ENCODE assay signal across 1 cellular context in genomic region chr9:36401897-36402480, GRCh38.
TF ChIP-seq lines count a peak whose summit lies in the region.

No MANE protein-coding gene starts in this region.

TF ChIP-seq in HepG2, 621 proteins besides CTCF, POLR2A, EP300 and RAD21 (continued from another document and continues in another):
- TF ChIP-seq E2F2 (CRISPR knock-in tag; IDR thresholded peaks at IDR 0.05; ENCODE audit: borderline replicate concordance) = no peak
- peak; percentile 28; the same call in 1 of the 2 replicates for TF ChIP-seq CREM (IDR thresholded peaks at IDR 0.05)
- no peak for TF ChIP-seq CREM (CRISPR knock-in tag; IDR thresholded peaks at IDR 0.05)
- TF ChIP-seq SSRP1 (CRISPR knock-in tag; IDR thresholded peaks at IDR 0.05) = no peak
- no peak for TF ChIP-seq ZC3H4 (CRISPR knock-in tag; IDR thresholded peaks at IDR 0.05; ENCODE audit: borderline replicate concordance)
- no peak for TF ChIP-seq ZBTB40 (IDR thresholded peaks at IDR 0.05)
- TF ChIP-seq ZBTB40 (CRISPR knock-in tag; IDR thresholded peaks at IDR 0.05) = no peak
- no peak for TF ChIP-seq ZNF747 (CRISPR knock-in tag; IDR thresholded peaks at IDR 0.05; ENCODE audit: borderline replicate concordance)
- TF ChIP-seq ETV5 (CRISPR knock-in tag; IDR thresholded peaks at IDR 0.05; ENCODE audit: borderline replicate concordance) = no peak
- no peak for TF ChIP-seq NR2C2 (CRISPR knock-in tag; IDR thresholded peaks at IDR 0.05; ENCODE audit: borderline replicate concordance)
- TF ChIP-seq, protein P1, sequence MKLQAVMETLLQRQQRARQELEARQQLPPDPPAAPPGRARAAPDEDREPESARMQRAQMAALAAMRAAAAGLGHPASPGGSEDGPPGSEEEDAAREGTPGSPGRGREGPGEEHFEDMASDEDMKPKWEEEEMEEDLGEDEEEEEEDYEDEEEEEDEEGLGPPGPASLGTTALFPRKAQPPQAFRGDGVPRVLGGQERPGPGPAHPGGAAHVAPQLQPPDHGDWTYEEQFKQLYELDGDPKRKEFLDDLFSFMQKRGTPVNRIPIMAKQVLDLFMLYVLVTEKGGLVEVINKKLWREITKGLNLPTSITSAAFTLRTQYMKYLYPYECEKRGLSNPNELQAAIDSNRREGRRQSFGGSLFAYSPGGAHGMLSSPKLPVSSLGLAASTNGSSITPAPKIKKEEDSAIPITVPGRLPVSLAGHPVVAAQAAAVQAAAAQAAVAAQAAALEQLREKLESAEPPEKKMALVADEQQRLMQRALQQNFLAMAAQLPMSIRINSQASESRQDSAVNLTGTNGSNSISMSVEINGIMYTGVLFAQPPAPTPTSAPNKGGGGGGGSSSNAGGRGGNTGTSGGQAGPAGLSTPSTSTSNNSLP (IDR thresholded peaks at IDR 0.05; ENCODE audit: low read depth, low read length) = peak; percentile 83
- TF ChIP-seq ATM (IDR thresholded peaks at IDR 0.05; ENCODE audit: borderline replicate concordance) = no peak
- no peak for TF ChIP-seq KDM2A (CRISPR knock-in tag; IDR thresholded peaks at IDR 0.05; ENCODE audit: borderline replicate concordance, low read depth)
- TF ChIP-seq RFXAP (CRISPR knock-in tag; IDR thresholded peaks at IDR 0.05; ENCODE audit: borderline replicate concordance) = no peak
- no peak for TF ChIP-seq ARID2 (CRISPR knock-in tag; IDR thresholded peaks at IDR 0.05; ENCODE audit: borderline replicate concordance)
- TF ChIP-seq TOPORS (CRISPR knock-in tag; IDR thresholded peaks at IDR 0.05) = no peak
- no peak for TF ChIP-seq MTF1 (CRISPR knock-in tag; IDR thresholded peaks at IDR 0.05)
- TF ChIP-seq CCAR2 (optimal IDR thresholded peaks at IDR 0.05; ENCODE audit: low read depth, low read length) = no peak
- no peak for TF ChIP-seq SCMH1 (CRISPR knock-in tag; IDR thresholded peaks at IDR 0.05; ENCODE audit: borderline replicate concordance)
- TF ChIP-seq EHMT2 (IDR thresholded peaks at IDR 0.05; ENCODE audit: borderline replicate concordance, low read depth, low read length) = no peak
- no peak for TF ChIP-seq ZNF740 (CRISPR knock-in tag; IDR thresholded peaks at IDR 0.05)
- no peak for TF ChIP-seq DR1 (CRISPR knock-in tag; IDR thresholded peaks at IDR 0.05)
- TF ChIP-seq, protein P2, sequence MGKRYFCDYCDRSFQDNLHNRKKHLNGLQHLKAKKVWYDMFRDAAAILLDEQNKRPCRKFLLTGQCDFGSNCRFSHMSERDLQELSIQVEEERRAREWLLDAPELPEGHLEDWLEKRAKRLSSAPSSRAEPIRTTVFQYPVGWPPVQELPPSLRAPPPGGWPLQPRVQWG (CRISPR knock-in tag; IDR thresholded peaks at IDR 0.05; ENCODE audit: borderline replicate concordance, low read depth) = no peak
- no peak for TF ChIP-seq ZFAT (CRISPR knock-in tag; conservative IDR thresholded peaks at IDR 0.05)
- TF ChIP-seq HNRNPL (IDR thresholded peaks at IDR 0.05; ENCODE audit: low read depth, low read length) = no peak
- no peak for TF ChIP-seq ZNF768 (CRISPR knock-in tag; IDR thresholded peaks at IDR 0.05)
- no peak for TF ChIP-seq ZNF550 (CRISPR knock-in tag; IDR thresholded peaks at IDR 0.05; ENCODE audit: borderline replicate concordance)
- TF ChIP-seq ZNF644 (CRISPR knock-in tag; IDR thresholded peaks at IDR 0.05; ENCODE audit: low read depth) = no peak
- no peak for TF ChIP-seq AHR (CRISPR knock-in tag; IDR thresholded peaks at IDR 0.05)
- 0 out of 2 replicates have a peak, but pooled peaks have one; percentile 34 for TF ChIP-seq ZMYM3 (CRISPR knock-in tag; IDR thresholded peaks at IDR 0.05)
- no peak for TF ChIP-seq ZMAT3 (CRISPR knock-in tag; conservative IDR thresholded peaks at IDR 0.05)
- TF ChIP-seq SMAD1 (CRISPR knock-in tag; IDR thresholded peaks at IDR 0.05; ENCODE audit: borderline replicate concordance, low read depth) = no peak
- TF ChIP-seq RFX3 (CRISPR knock-in tag; IDR thresholded peaks at IDR 0.05) = no peak
- TF ChIP-seq RARA (CRISPR knock-in tag; IDR thresholded peaks at IDR 0.05) = no peak
- TF ChIP-seq SALL1 (CRISPR knock-in tag; IDR thresholded peaks at IDR 0.05) = peak; percentile 47; the same call in 1 of the 2 replicates
- TF ChIP-seq, protein P3, sequence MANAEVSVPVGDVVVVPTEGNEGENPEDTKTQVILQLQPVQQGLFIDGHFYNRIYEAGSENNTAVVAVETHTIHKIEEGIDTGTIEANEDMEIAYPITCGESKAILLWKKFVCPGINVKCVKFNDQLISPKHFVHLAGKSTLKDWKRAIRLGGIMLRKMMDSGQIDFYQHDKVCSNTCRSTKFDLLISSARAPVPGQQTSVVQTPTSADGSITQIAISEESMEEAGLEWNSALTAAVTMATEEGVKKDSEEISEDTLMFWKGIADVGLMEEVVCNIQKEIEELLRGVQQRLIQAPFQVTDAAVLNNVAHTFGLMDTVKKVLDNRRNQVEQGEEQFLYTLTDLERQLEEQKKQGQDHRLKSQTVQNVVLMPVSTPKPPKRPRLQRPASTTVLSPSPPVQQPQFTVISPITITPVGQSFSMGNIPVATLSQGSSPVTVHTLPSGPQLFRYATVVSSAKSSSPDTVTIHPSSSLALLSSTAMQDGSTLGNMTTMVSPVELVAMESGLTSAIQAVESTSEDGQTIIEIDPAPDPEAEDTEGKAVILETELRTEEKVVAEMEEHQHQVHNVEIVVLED (CRISPR knock-in tag; IDR thresholded peaks at IDR 0.05; ENCODE audit: borderline replicate concordance) = no peak
- no peak for TF ChIP-seq ZNF329 (CRISPR knock-in tag; IDR thresholded peaks at IDR 0.05; ENCODE audit: low read depth)
- TF ChIP-seq HDAC2 (CRISPR knock-in tag; IDR thresholded peaks at IDR 0.05) = no peak
- no peak for TF ChIP-seq CREB1 (IDR thresholded peaks at IDR 0.05)
- TF ChIP-seq CREB1 (CRISPR knock-in tag; IDR thresholded peaks at IDR 0.05) = 0 out of 2 replicates have a peak, but pooled peaks have one; percentile 34
- no peak for TF ChIP-seq ZNF639 (CRISPR knock-in tag; conservative IDR thresholded peaks at IDR 0.05)
- no peak for TF ChIP-seq TCF7 (IDR thresholded peaks at IDR 0.05; ENCODE audit: low read depth)
- no peak for TF ChIP-seq MAZ (IDR thresholded peaks at IDR 0.05; ENCODE audit: borderline replicate concordance, low read depth, low read length)
- no peak for TF ChIP-seq MAZ (CRISPR knock-in tag; IDR thresholded peaks at IDR 0.05; ENCODE audit: low read depth)
- TF ChIP-seq, protein P4, sequence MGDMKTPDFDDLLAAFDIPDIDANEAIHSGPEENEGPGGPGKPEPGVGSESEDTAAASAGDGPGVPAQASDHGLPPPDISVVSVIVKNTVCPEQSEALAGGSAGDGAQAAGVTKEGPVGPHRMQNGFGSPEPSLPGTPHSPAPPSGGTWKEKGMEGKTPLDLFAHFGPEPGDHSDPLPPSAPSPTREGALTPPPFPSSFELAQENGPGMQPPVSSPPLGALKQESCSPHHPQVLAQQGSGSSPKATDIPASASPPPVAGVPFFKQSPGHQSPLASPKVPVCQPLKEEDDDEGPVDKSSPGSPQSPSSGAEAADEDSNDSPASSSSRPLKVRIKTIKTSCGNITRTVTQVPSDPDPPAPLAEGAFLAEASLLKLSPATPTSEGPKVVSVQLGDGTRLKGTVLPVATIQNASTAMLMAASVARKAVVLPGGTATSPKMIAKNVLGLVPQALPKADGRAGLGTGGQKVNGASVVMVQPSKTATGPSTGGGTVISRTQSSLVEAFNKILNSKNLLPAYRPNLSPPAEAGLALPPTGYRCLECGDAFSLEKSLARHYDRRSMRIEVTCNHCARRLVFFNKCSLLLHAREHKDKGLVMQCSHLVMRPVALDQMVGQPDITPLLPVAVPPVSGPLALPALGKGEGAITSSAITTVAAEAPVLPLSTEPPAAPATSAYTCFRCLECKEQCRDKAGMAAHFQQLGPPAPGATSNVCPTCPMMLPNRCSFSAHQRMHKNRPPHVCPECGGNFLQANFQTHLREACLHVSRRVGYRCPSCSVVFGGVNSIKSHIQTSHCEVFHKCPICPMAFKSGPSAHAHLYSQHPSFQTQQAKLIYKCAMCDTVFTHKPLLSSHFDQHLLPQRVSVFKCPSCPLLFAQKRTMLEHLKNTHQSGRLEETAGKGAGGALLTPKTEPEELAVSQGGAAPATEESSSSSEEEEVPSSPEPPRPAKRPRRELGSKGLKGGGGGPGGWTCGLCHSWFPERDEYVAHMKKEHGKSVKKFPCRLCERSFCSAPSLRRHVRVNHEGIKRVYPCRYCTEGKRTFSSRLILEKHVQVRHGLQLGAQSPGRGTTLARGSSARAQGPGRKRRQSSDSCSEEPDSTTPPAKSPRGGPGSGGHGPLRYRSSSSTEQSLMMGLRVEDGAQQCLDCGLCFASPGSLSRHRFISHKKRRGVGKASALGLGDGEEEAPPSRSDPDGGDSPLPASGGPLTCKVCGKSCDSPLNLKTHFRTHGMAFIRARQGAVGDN (CRISPR knock-in tag; IDR thresholded peaks at IDR 0.05) = no peak
- TF ChIP-seq FOXP1 (IDR thresholded peaks at IDR 0.05) = peak; percentile 76
- peak; percentile 83 for TF ChIP-seq FOXP1 (CRISPR knock-in tag; IDR thresholded peaks at IDR 0.05)
